Comparison of ENCODE assay signal across 23 cellular contexts in the genomic region with DNA sequence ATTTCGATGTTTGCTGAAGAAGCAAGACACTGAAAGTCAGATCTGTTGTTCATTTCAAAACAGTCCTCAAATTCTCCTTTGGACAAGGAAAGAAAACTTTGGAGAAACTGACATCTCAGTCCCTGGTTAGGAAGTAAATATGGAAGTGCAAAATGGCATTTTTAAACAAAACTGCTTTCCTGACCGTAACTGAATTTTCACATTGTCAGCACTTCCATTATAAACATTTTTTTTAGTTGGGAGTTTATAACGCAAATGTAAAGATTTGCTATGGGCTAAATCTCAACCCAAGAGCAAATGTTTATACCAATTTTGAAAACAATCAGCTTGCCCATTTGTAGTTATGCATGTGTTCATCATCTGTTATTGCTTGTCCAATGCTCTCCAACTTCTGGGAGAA.
"Had no signal": no experiment of that assay in that cellular context is flagged by ENCODE, and none has a peak within 500 bp of the region (broad histone marks: within the 10 kb centered on the region; RNA-seq: fewer than 3 reads in every experiment).

No MANE protein-coding gene starts in this region.

- DNase-seq: dermis blood vessel endothelial cell; dorsolateral prefrontal cortex; effector CD4-positive, alpha-beta T cell; effector memory CD4-positive, alpha-beta T cell; foreskin fibroblast; foreskin melanocyte; gastrocnemius medialis; heart left ventricle; hippocampal formation; left cardiac atrium; left lung; left ventricle myocardium superior; lower lobe of right lung; mesenchymal stem cell; mucosa of descending colon; naive B cell had no signal

- H3K27me3 ChIP-seq: dorsolateral prefrontal cortex, esophagus muscularis mucosa, gastrocnemius medialis, heart left ventricle, left lung had no signal

- H3K27ac ChIP-seq: coronary artery, dorsolateral prefrontal cortex, esophagus muscularis mucosa, gastrocnemius medialis, heart left ventricle, left lung, lower lobe of right lung had no signal

- H3K9me3 ChIP-seq: gastrocnemius medialis had no signal

- H3K36me3 ChIP-seq: esophagus muscularis mucosa, gastrocnemius medialis, heart left ventricle, left lung, lower lobe of right lung had no signal

- ATAC-seq: gastrocnemius medialis, heart left ventricle, left cardiac atrium, left lung, left ventricle myocardium superior, lower lobe of right lung, mucosa of descending colon had no signal

- FAIRE-seq: colon, endothelial cell of umbilical vein, islet of Langerhans, keratinocyte had no signal

- H3K4me3 ChIP-seq: coronary artery, dorsolateral prefrontal cortex, esophagus muscularis mucosa, gastrocnemius medialis, heart left ventricle, left lung, lower lobe of right lung, mucosa of descending colon had no signal

- H3K4me1 ChIP-seq: esophagus muscularis mucosa, gastrocnemius medialis, heart left ventricle, left lung, lower lobe of right lung had no signal

- H3K27me3 Mint-ChIP-seq: naive B cell had no signal

- H3K4me3 Mint-ChIP-seq: mesothelial cell of epicardium, naive B cell had no signal

- H3K27ac Mint-ChIP-seq: mesothelial cell of epicardium had no signal

- H3K4me1 Mint-ChIP-seq: naive B cell had no signal
